ENCODE assay signal across 13 cellular contexts in the genomic region with DNA sequence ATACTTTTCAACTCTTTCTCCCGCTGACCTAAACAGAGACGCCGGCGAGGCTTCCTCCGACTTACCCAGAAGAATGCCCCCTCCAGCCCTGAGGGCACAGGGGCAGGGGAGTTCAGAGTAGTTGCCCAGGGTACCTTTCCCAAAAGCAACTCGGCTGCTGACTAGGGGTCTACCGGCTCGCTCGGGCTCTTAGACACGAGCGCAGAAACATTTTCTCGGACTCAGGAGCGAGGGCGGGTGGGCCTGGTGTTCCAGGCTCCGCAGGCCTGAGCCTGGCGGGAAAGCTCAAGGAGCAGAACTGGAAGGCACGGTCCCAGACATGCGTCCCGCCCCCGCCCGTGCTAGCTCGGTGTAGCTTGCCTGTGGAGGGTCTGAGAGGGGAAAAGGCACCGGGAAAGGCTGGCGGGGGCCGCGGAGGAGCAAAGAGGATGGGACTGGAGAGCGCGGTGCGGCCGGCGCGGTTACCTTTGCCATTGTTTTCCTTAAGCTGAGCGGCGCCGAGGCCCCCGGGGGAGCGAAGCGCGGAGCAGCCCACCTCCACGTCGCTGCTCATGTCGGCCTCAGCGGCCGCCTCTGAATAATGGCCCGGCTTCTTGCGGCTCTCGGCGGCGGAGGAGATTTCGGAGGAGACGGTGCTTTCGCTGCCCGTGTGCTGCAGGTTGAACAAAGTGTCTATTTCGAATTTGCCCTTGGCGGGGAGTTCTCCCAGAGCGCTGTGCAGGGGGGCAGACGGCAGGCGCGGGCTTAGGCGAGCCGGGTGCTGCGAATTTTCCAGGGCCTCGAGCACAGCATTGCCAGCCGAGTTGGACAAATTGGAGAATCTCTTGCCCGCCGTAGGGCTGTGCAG. TPM values are rescaled to one million over a fixed set of nuclear protein-coding genes. Genes with fewer than 3 reads are reported as not detected.
A peak's percentile ranks its signal among the peaks of the same experiment; 100 is the strongest.
DNase-seq lines count a peak whose midpoint lies in the region; ATAC-seq and TF ChIP-seq lines count a peak whose summit lies in the region.
"Had no signal": no experiment of that assay in that cellular context is flagged by ENCODE, and none has a peak within 500 bp of the region (broad histone marks: within the 10 kb centered on the region; RNA-seq: fewer than 3 reads in every experiment).

No MANE protein-coding gene starts in this region.

- no peak for TF ChIP-seq CTCF in SK-N-SH (IDR thresholded peaks at IDR 0.05)
- TF ChIP-seq CTCF in H9 (conservative IDR thresholded peaks at IDR 0.05) = no peak
- TF ChIP-seq CTCF in coronary artery (IDR thresholded peaks at IDR 0.05) = no peak
- no peak for TF ChIP-seq CTCF in osteoblast (IDR thresholded peaks at IDR 0.05; ENCODE audit: extremely low read depth, low read depth, low read length)

- H3K9me3 Mint-ChIP-seq in H9 = peaks cover 5 to 9% of the 10 kb centered on the region in 2 experiments; a peak in 4 of 5 replicates

- peaks cover 97% of the 10 kb centered on the region for H3K27me3 Mint-ChIP-seq in H9 (ENCODE audit: low read depth)

- H2AK5ac ChIP-seq in H9 (ENCODE audit: insufficient read length, low read length) = no peak overlapping the region

- no peak overlapping the region for H2BK15ac ChIP-seq in H9 (ENCODE audit: low read depth, low read length)

- H3K36me3 ChIP-seq in SK-N-SH (replicated peaks in 1 of 2; ENCODE audit: control insufficient read depth in 1 of 2, insufficient read depth in 2 of 2, low read length in 1 of 2) = no peaks in the 10 kb centered on the region
- no peaks in the 10 kb centered on the region for H3K36me3 ChIP-seq in osteoblast (ENCODE audit: insufficient read depth, low read length)

- intact Hi-C loops in sciatic nerve (cut with DNase I) = loop anchor here (10.0 kb wide), 1 partner anchor 398 kb away; no protein-coding TSS in a partner anchor

- no peak overlapping the region for H3K14ac ChIP-seq in H9 (ENCODE audit: insufficient read depth, low read length)

- H3K23ac ChIP-seq in H9 (ENCODE audit: insufficient read length, low read depth, low read length) = no peak overlapping the region

- no peak overlapping the region for H4K91ac ChIP-seq in H9 (ENCODE audit: insufficient read length, low read depth, low read length)

- H3K9ac ChIP-seq in SK-N-SH (no peak overlapping the region), H9 (ENCODE audit: extremely low read depth, insufficient read length, low read length) (no peak overlapping the region)
- H3K9ac ChIP-seq: GM23248 had no signal

- H3F3A ChIP-seq in SK-N-SH (replicated peaks; ENCODE audit: insufficient read depth) = peaks cover 3% of the 10 kb centered on the region

- H2BK20ac ChIP-seq in H9 (ENCODE audit: low read depth, low read length, poor library complexity, severe bottlenecking) = no peak overlapping the region

- H3K4ac ChIP-seq in H9 (ENCODE audit: low read depth, low read length) = no peak overlapping the region

- H2BK5ac ChIP-seq in H9 (ENCODE audit: insufficient read length, low read length) = no peak overlapping the region

- H3K27ac ChIP-seq in SK-N-SH (ENCODE audit: low read depth in 2 of 2, low read length in 1 of 2) (no peak overlapping the region), H9 (ENCODE audit: insufficient read length, low read depth, low read length) (no peak overlapping the region), coronary artery (no peak overlapping the region), osteoblast (ENCODE audit: low read depth, low read length) (no peak overlapping the region)
- H3K27ac ChIP-seq: GM23248 had no signal

- H2AFZ ChIP-seq in SK-N-SH (ENCODE audit: low read depth) = no peak overlapping the region
- H2AFZ ChIP-seq in H9 (ENCODE audit: low read length) = no peak overlapping the region
- H2AFZ ChIP-seq in osteoblast (ENCODE audit: low read length) = no peak overlapping the region
- H2AFZ ChIP-seq: GM23248 had no signal

- TF ChIP-seq EP300 in SK-N-SH (IDR thresholded peaks at IDR 0.05; ENCODE audit: borderline replicate concordance in 1 of 2, low read depth in 1 of 2, low read length in 1 of 2) = no peak

- H3K9me3 ChIP-seq in SK-N-SH = no peaks in the 10 kb centered on the region
- no peaks in the 10 kb centered on the region for H3K9me3 ChIP-seq in H9 (ENCODE audit: control insufficient read depth, low read depth, low read length)
- no peaks in the 10 kb centered on the region for H3K9me3 ChIP-seq in osteoblast (ENCODE audit: low read depth, low read length)

- no peak overlapping the region for H4K8ac ChIP-seq in H9 (replicated peaks; ENCODE audit: insufficient read length, low read depth, low read length)

- H3K9me2 ChIP-seq in SK-N-SH = no peaks in the 10 kb centered on the region

- H3K4me2 ChIP-seq in SK-N-SH = no peak overlapping the region
- H3K4me2 ChIP-seq in H9 (ENCODE audit: insufficient read depth, insufficient read length, low read length) = no peak overlapping the region
- no peak overlapping the region for H3K4me2 ChIP-seq in osteoblast (ENCODE audit: insufficient read depth, low read length)

- H3K4me3 ChIP-seq in SK-N-SH (ENCODE audit: low read depth in 2 of 2, low read length in 1 of 2) = no peak overlapping the region; a peak in 1 of 4 replicates
- H3K4me3 ChIP-seq in coronary artery = peak overlapping the region; percentile 28
- H3K4me3 ChIP-seq in osteoblast (ENCODE audit: insufficient read depth, low read length) = no peak overlapping the region
- H3K4me3 ChIP-seq: GM12878, GM23248 had no signal

- H3K18ac ChIP-seq in H9 (ENCODE audit: insufficient read length, low read depth, low read length) = no peak overlapping the region

- no peak overlapping the region for H2BK120ac ChIP-seq in H9 (ENCODE audit: low read depth, low read length, poor library complexity, severe bottlenecking)

- ATAC-seq in SK-N-SH treated with all-trans-retinoic acid at 6 μM for 48 hours = no peak
- no peak for ATAC-seq in sciatic nerve
- ATAC-seq: GM12878; naive thymus-derived CD8-positive, alpha-beta T cell had no signal

- no peak overlapping the region for H3K27ac Mint-ChIP-seq in H9

- peak overlapping the region; percentile 24 to 64; a peak in 3 of 5 replicates for H3K4me3 Mint-ChIP-seq in H9

- no peak overlapping the region for H3T11ph ChIP-seq in H9 (ENCODE audit: low read length)

- H3K79me2 ChIP-seq in SK-N-SH (ENCODE audit: insufficient read depth) (no peaks in the 10 kb centered on the region), H9 (ENCODE audit: insufficient read depth, low read length) (no peaks in the 10 kb centered on the region), osteoblast (ENCODE audit: insufficient read depth, low read length) (no peaks in the 10 kb centered on the region)

- no peak overlapping the region for H3K56ac ChIP-seq in H9 (ENCODE audit: insufficient read length, low read depth, low read length)

- H2BK12ac ChIP-seq in H9 (ENCODE audit: insufficient read length, low read depth, low read length) = no peak overlapping the region

- H4K20me1 ChIP-seq in SK-N-SH (ENCODE audit: insufficient read depth) (peaks cover 20% of the 10 kb centered on the region; the same call in 1 of the 2 replicates), H9 (ENCODE audit: control insufficient read depth, insufficient read depth, insufficient read length) (no peaks in the 10 kb centered on the region), osteoblast (ENCODE audit: insufficient read depth, low read length) (no peaks in the 10 kb centered on the region)

- POLR2A ChIA-PET in SK-N-SH (lab: Yijun Ruan, JAX) = no interaction called here

- H3K4me1 Mint-ChIP-seq in H9 = peaks cover 20 to 49% of the 10 kb centered on the region in 2 experiments

- no peak overlapping the region for H4K5ac ChIP-seq in H9 (ENCODE audit: insufficient read length, low read depth, low read length)

- no peak for TF ChIP-seq RAD21 in SK-N-SH (IDR thresholded peaks at IDR 0.05; ENCODE audit: low read length)

- no peaks in the 10 kb centered on the region for H3K79me1 ChIP-seq in H9 (ENCODE audit: insufficient read depth, low read depth, low read length, poor library complexity, severe bottlenecking)

- H3K27me3 ChIP-seq in SK-N-SH (ENCODE audit: insufficient read depth) (peaks cover 95% of the 10 kb centered on the region), H9 (ENCODE audit: insufficient read depth, low read length) (peaks cover 95% of the 10 kb centered on the region), osteoblast (ENCODE audit: insufficient read depth, low read length) (peaks cover 97% of the 10 kb centered on the region)

- DNase-seq in SK-N-SH = peak; percentile 49
- DNase-seq in H9 = peak; percentile 60
- peak; percentile 61 for DNase-seq in coronary artery (ENCODE audit: low spot score)
- peak; percentile 82 for DNase-seq in osteoblast (ENCODE audit: insufficient read length, low spot score, missing footprints)
- DNase-seq in occipital lobe (lab: John Stamatoyannopoulos, UW) = no peak
- DNase-seq in sciatic nerve (ENCODE audit: low spot score) = no peak
- no peak for DNase-seq in NCI-H1105 treated with DMSO at 0.1 percent for 48 hours (lab: John Stamatoyannopoulos, UW)
- DNase-seq: GM23248 had no signal

- CTCF ChIA-PET in SK-N-SH (lab: Yijun Ruan, JAX) = interaction anchor here (1.0 to 12.1 kb wide), 13 partner anchors 12 to 1383 kb away, joined by 3 to 262 read pairs (median 5); partner anchors contain the start of gene HOXD13

- 17% methylated on average over 56 of the region's 66 CpGs for WGBS in SK-N-SH (ENCODE audit: low lambda C conversion rate)
- WGBS in H9 (ENCODE audit: extremely low coverage, insufficient read length, low lambda C conversion rate) = no CpG with 5 or more reads among the region's 66 CpGs

- peaks cover 0 to 39% of the 10 kb centered on the region in 2 experiments; a peak in 1 of 4 replicates for H3K4me1 ChIP-seq in SK-N-SH (ENCODE audit: control insufficient read depth in 1 of 2, insufficient read depth in 2 of 2, low read depth in 1 of 2, low read length in 1 of 2)
- H3K4me1 ChIP-seq in H9 (ENCODE audit: insufficient read depth, low read length) = no peaks in the 10 kb centered on the region
- H3K4me1 ChIP-seq in osteoblast (ENCODE audit: insufficient read depth, low read length) = no peaks in the 10 kb centered on the region

- peaks cover 7% of the 10 kb centered on the region for H3K23me2 ChIP-seq in H9 (ENCODE audit: insufficient read length, low read depth, low read length, poor library complexity, severe bottlenecking)

- no peaks in the 10 kb centered on the region for H3K36me3 Mint-ChIP-seq in H9 (ENCODE audit: insufficient read depth in 1 of 3, low read depth in 3 of 3)

RNA-seq across cellular contexts. Expression of gene EVX2, which starts 0.7 kb away (rescaled TPM):
- not detected in 2 replicates for polyA plus RNA-seq in SK-N-SH (2012; rRNA removed)
- not detected in 2 replicates for polyA plus RNA-seq in SK-N-SH (2012; cell fraction: cytosol; rRNA removed)
- polyA plus RNA-seq in SK-N-SH (2012; cell fraction: nucleus; rRNA removed) = 0.01 TPM in 1 of 2 replicates, not detected in the other
- total RNA-seq in H9 (2021) (not detected in 2 replicates), osteoblast (under 0.01 TPM in 1 of 2 replicates, not detected in the other), occipital lobe (not detected), sciatic nerve (not detected)
- total RNA-seq: bronchial epithelial cell; GM12878; GM23248; naive thymus-derived CD8-positive, alpha-beta T cell; ureter had no signal
- polyA plus RNA-seq: GM12878; GM23248; naive thymus-derived CD8-positive, alpha-beta T cell had no signal

RNA-seq across cellular contexts. Expression of gene HOXD13, which starts 9.4 kb away (rescaled TPM):
- polyA plus RNA-seq in SK-N-SH (2012; rRNA removed) = not detected in 2 replicates
- 0.01 TPM in 1 of 2 replicates, not detected in the other for polyA plus RNA-seq in SK-N-SH (2012; cell fraction: cytosol; rRNA removed)
- not detected in 2 replicates for polyA plus RNA-seq in SK-N-SH (2012; cell fraction: nucleus; rRNA removed)
- not detected in 2 replicates for total RNA-seq in H9 (2021)
- not detected in 2 replicates for total RNA-seq in osteoblast
- total RNA-seq in occipital lobe = not detected
- not detected for total RNA-seq in sciatic nerve
- total RNA-seq: bronchial epithelial cell; GM12878; naive thymus-derived CD8-positive, alpha-beta T cell; ureter had no signal
- polyA plus RNA-seq: GM12878; naive thymus-derived CD8-positive, alpha-beta T cell had no signal

RNA-seq across cellular contexts. Expression of gene HOXD12, which starts 16.5 kb away (rescaled TPM):
- polyA plus RNA-seq in SK-N-SH (2012; rRNA removed) = not detected in 2 replicates
- polyA plus RNA-seq in SK-N-SH (2012; cell fraction: cytosol; rRNA removed) = not detected in 2 replicates
- not detected in 2 replicates for polyA plus RNA-seq in SK-N-SH (2012; cell fraction: nucleus; rRNA removed)
- total RNA-seq in H9 (2021) (not detected in 2 replicates), osteoblast (not detected in 2 replicates), occipital lobe (not detected), sciatic nerve (not detected)
- total RNA-seq: bronchial epithelial cell; GM12878; naive thymus-derived CD8-positive, alpha-beta T cell; ureter had no signal
- polyA plus RNA-seq: GM12878; naive thymus-derived CD8-positive, alpha-beta T cell had no signal

RNA-seq across cellular contexts. Expression of gene HOXD11, which starts 24.0 kb away (rescaled TPM):
- not detected in 2 replicates for polyA plus RNA-seq in SK-N-SH (2012; rRNA removed)
- not detected in 2 replicates for polyA plus RNA-seq in SK-N-SH (2012; cell fraction: cytosol; rRNA removed)
- polyA plus RNA-seq in SK-N-SH (2012; cell fraction: nucleus; rRNA removed) = not detected in 2 replicates
- not detected in 2 replicates for total RNA-seq in H9 (2021)
- total RNA-seq in osteoblast = not detected in 2 replicates
- not detected for total RNA-seq in occipital lobe
- total RNA-seq in sciatic nerve = 0.40 TPM
- total RNA-seq: bronchial epithelial cell; GM12878; naive thymus-derived CD8-positive, alpha-beta T cell had no signal
- polyA plus RNA-seq: GM12878; naive thymus-derived CD8-positive, alpha-beta T cell had no signal

RNA-seq across cellular contexts. Expression of gene HOXD10, which starts 33.5 kb away (rescaled TPM):
- polyA plus RNA-seq in SK-N-SH (2012; rRNA removed) = 0.03 and 0.10 TPM in 2 replicates
- polyA plus RNA-seq in SK-N-SH (2012; cell fraction: cytosol; rRNA removed) = 0.04 TPM in 2 replicates
- polyA plus RNA-seq in SK-N-SH (2012; cell fraction: nucleus; rRNA removed) = 0.06 TPM in 1 of 2 replicates, not detected in the other
- not detected in 2 replicates for total RNA-seq in H9 (2021)
- not detected in 2 replicates for total RNA-seq in osteoblast
- total RNA-seq in occipital lobe = not detected
- total RNA-seq in sciatic nerve = 1.9 TPM
- total RNA-seq: bronchial epithelial cell; GM12878; naive thymus-derived CD8-positive, alpha-beta T cell had no signal
- polyA plus RNA-seq: GM12878; naive thymus-derived CD8-positive, alpha-beta T cell had no signal

Comparison
In these comparisons a context has a peak if more than half of its experiments do, and no peak if none do; other contexts are left out.
1. DNase-seq: peak in SK-N-SH (single experiment), H9 (single experiment), coronary artery (single experiment) and osteoblast (single experiment); none in occipital lobe (single experiment), sciatic nerve (single experiment) and NCI-H1105 treated with DMSO at 0.1 percent for 48 hours (single experiment).